Comparison of ENCODE assay signal across 2 cellular contexts in the genomic region with DNA sequence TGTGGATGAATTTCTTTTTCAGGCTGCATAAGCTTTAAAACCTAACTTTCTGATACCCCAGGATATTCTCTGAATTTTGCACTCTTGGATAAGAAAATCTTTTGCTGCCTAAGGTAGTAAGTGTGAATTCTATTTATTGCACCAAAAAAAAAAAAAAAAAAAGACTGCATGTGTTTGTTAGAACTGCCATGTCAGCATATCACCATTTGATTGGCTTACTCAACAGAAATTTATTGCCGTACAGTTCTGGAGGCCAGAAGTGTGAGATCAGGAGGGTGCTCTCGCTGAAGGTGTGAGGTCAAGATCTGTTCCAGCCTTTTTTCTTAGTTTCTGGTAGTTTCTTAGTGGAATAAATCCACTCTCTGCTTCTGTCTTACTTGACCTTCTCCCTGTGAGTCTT.
TF ChIP-seq lines count a peak whose summit lies in the region.

No MANE protein-coding gene starts in this region.

TF ChIP-seq in HepG2, 621 proteins besides CTCF, POLR2A, EP300 and RAD21 (continued from another document):
- peak; percentile 87 for TF ChIP-seq MAFF (IDR thresholded peaks at IDR 0.05; ENCODE audit: low read depth, low read length)
- TF ChIP-seq, protein P1, sequence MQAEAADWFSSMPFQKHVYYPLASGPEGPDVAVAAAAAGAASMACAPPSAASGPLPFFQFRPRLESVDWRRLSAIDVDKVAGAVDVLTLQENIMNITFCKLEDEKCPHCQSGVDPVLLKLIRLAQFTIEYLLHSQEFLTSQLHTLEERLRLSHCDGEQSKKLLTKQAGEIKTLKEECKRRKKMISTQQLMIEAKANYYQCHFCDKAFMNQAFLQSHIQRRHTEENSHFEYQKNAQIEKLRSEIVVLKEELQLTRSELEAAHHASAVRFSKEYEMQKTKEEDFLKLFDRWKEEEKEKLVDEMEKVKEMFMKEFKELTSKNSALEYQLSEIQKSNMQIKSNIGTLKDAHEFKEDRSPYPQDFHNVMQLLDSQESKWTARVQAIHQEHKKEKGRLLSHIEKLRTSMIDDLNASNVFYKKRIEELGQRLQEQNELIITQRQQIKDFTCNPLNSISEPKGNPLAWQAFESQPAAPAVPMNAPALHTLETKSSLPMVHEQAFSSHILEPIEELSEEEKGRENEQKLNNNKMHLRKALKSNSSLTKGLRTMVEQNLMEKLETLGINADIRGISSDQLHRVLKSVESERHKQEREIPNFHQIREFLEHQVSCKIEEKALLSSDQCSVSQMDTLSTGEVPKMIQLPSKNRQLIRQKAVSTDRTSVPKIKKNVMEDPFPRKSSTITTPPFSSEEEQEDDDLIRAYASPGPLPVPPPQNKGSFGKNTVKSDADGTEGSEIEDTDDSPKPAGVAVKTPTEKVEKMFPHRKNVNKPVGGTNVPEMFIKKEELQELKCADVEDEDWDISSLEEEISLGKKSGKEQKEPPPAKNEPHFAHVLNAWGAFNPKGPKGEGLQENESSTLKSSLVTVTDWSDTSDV (CRISPR knock-in tag; IDR thresholded peaks at IDR 0.05), result no peak
TF ChIP-seq in HepG2: peak in this region for 2.

TF ChIP-seq in K562, 482 proteins besides CTCF, POLR2A, EP300 and RAD21:
- TF ChIP-seq, protein P2, sequence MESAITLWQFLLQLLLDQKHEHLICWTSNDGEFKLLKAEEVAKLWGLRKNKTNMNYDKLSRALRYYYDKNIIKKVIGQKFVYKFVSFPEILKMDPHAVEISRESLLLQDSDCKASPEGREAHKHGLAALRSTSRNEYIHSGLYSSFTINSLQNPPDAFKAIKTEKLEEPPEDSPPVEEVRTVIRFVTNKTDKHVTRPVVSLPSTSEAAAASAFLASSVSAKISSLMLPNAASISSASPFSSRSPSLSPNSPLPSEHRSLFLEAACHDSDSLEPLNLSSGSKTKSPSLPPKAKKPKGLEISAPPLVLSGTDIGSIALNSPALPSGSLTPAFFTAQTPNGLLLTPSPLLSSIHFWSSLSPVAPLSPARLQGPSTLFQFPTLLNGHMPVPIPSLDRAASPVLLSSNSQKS (CRISPR knock-in tag; IDR thresholded peaks at IDR 0.05), result no peak
- TF ChIP-seq MAFK (IDR thresholded peaks at IDR 0.05; ENCODE audit: low read length), result peak; percentile 71
- peak; percentile 29; the same call in 1 of the 2 replicates for TF ChIP-seq MAFG (tag; conservative IDR thresholded peaks at IDR 0.05)
- no peak for TF ChIP-seq TCF3 (CRISPR knock-in tag; IDR thresholded peaks at IDR 0.05)
- no peak for TF ChIP-seq CBX8 (IDR thresholded peaks at IDR 0.05; ENCODE audit: borderline replicate concordance, extremely low read depth, low read depth, low read length, poor library complexity, severe bottlenecking)
- peak; percentile 38; the same call in 1 of the 2 replicates for TF ChIP-seq ZNF316 (IDR thresholded peaks at IDR 0.05)
- no peak for TF ChIP-seq EZH2 (IDR thresholded peaks at IDR 0.05; ENCODE audit: borderline replicate concordance, low read depth, low read length)
- no peak for TF ChIP-seq ARID2 (IDR thresholded peaks at IDR 0.05)
- TF ChIP-seq MAFF (IDR thresholded peaks at IDR 0.05; ENCODE audit: low read length), result peak; percentile 65
- TF ChIP-seq GABPB1 (CRISPR knock-in tag; IDR thresholded peaks at IDR 0.05), result no peak
